ENCODE assay signal across 7 cellular contexts in genomic region chr15:45362419-45362818, GRCh38.
"Had no signal": no experiment of that assay in that cellular context is flagged by ENCODE, and none has a peak within 500 bp of the region (broad histone marks: within the 10 kb centered on the region; RNA-seq: fewer than 3 reads in every experiment).

No MANE protein-coding gene starts in this region.

- H3K4me2 ChIP-seq: GM23338 had no signal

- H2AFZ ChIP-seq: GM23338 had no signal

- ATAC-seq: GM23338 had no signal

- H3K4me3 ChIP-seq: GM23338 had no signal

- DNase-seq: H9, HCEC 1CT, KBM-7 had no signal

- FAIRE-seq: H1, H54, HTR-8/SVneo had no signal
